ENCODE assay signal across 24 cellular contexts in genomic region chr5:127521138-127521770, GRCh38.
"Had no signal": no experiment of that assay in that cellular context is flagged by ENCODE, and none has a peak within 500 bp of the region (broad histone marks: within the 10 kb centered on the region; RNA-seq: fewer than 3 reads in every experiment).

No MANE protein-coding gene starts in this region.

- H3K27ac ChIP-seq: breast epithelium, esophagus squamous epithelium, skin epidermis, tibial nerve had no signal

- H3K4me3 Mint-ChIP-seq: activated CD4-positive, alpha-beta T cell treated with anti-CD3 and anti-CD28 coated beads, Interleukin-2, amount 10 ng/mL, durations not matched to agents 7 days and 5 days; activated naive CD4-positive, alpha-beta T cell treated with anti-CD3 and anti-CD28 coated beads, Interleukin-2, amount 10 ng/mL, durations not matched to agents 7 days and 5 days; activated naive CD8-positive, alpha-beta T cell treated with anti-CD3 and anti-CD28 coated beads, Interleukin-2, amount 50 U/mL, for 24 hours; dendritic cell treated with granulocyte-macrophage colony-stimulating factor and Interleukin-4, amounts not matched to agents 40 ng/mL and 50 ng/mL, for 4 days; stimulated activated naive CD8-positive, alpha-beta T cell treated with anti-CD3 and anti-CD28 coated beads, Interleukin-15, Interleukin-2, amounts not matched to agents 100 ng/mL and 50 ng/mL, for 24 hours had no signal

- H3K4me3 ChIP-seq: breast epithelium, esophagus squamous epithelium, mucosa of descending colon, skin epidermis, tibial nerve had no signal

- H3K4me1 ChIP-seq: breast epithelium had no signal

- H3K27me3 ChIP-seq: breast epithelium, esophagus squamous epithelium, tibial nerve had no signal

- H3K27ac Mint-ChIP-seq: activated CD4-positive, alpha-beta T cell treated with anti-CD3 and anti-CD28 coated beads, Interleukin-2, amount 10 ng/mL, durations not matched to agents 7 days and 5 days; activated naive CD4-positive, alpha-beta T cell treated with anti-CD3 and anti-CD28 coated beads, Interleukin-2, amount 10 ng/mL, durations not matched to agents 7 days and 5 days; activated naive CD8-positive, alpha-beta T cell treated with anti-CD3 and anti-CD28 coated beads, Interleukin-2, amount 50 U/mL, for 24 hours; dendritic cell treated with granulocyte-macrophage colony-stimulating factor and Interleukin-4, amounts not matched to agents 40 ng/mL and 50 ng/mL, for 4 days; stimulated activated naive CD8-positive, alpha-beta T cell treated with anti-CD3 and anti-CD28 coated beads, Interleukin-15, Interleukin-2, amounts not matched to agents 100 ng/mL and 50 ng/mL, for 24 hours had no signal

- ATAC-seq: activated CD4-positive, CD25-positive, alpha-beta regulatory T cell treated with anti-CD3 and anti-CD28 coated beads, Interleukin-2, amount 50 U/mL, for 24 hours; activated naive CD8-positive, alpha-beta T cell treated with anti-CD3 and anti-CD28 coated beads, Interleukin-2, amount 50 U/mL, for 24 hours; mucosa of descending colon; naive thymus-derived CD4-positive, alpha-beta T cell had no signal

- DNase-seq: activated CD4-positive, alpha-beta T cell treated with anti-CD3 and anti-CD28 coated beads, Interleukin-2, amount 10 ng/mL, durations not matched to agents 7 days and 5 days; activated CD8-positive, alpha-beta memory T cell treated with anti-CD3 and anti-CD28 coated beads, Interleukin-2, amount 50 U/mL, for 48 hours; activated effector memory CD4-positive, alpha-beta T cell treated with Interleukin-2 at 50 U/mL for 16 hours; activated naive CD4-positive, alpha-beta T cell treated with anti-CD3 and anti-CD28 coated beads, Interleukin-2, amount 10 ng/mL, durations not matched to agents 7 days and 5 days; activated naive CD8-positive, alpha-beta T cell treated with anti-CD3 and anti-CD28 coated beads, Interleukin-2, amount 50 U/mL, for 24 hours; activated T-cell treated with anti-CD3 and anti-CD28 coated beads, Interleukin-2, amount 50 U/mL, for 48 hours; aorta; effector CD8-positive, alpha-beta T cell; esophagus squamous epithelium; mesenchymal stem cell; mucosa of descending colon; naive thymus-derived CD4-positive, alpha-beta T cell; nucleus accumbens; retina; stimulated activated CD4-positive, alpha-beta T cell treated with anti-CD3 and anti-CD28 coated beads, Interleukin-15, amount 100 ng/mL, for 24 hours; stimulated activated CD4-positive, alpha-beta T cell treated with anti-CD3 and anti-CD28 coated beads, Interleukin-2, amount 100 ng/mL, for 48 hours; T-helper 1 cell; T1000 had no signal

- H3K9me3 ChIP-seq: tibial nerve had no signal

- H3K27me3 Mint-ChIP-seq: activated CD4-positive, alpha-beta T cell treated with anti-CD3 and anti-CD28 coated beads, Interleukin-2, amount 10 ng/mL, durations not matched to agents 7 days and 5 days; activated naive CD4-positive, alpha-beta T cell treated with anti-CD3 and anti-CD28 coated beads, Interleukin-2, amount 10 ng/mL, durations not matched to agents 7 days and 5 days; activated naive CD8-positive, alpha-beta T cell treated with anti-CD3 and anti-CD28 coated beads, Interleukin-2, amount 50 U/mL, for 24 hours; dendritic cell treated with granulocyte-macrophage colony-stimulating factor and Interleukin-4, amounts not matched to agents 40 ng/mL and 50 ng/mL, for 4 days; naive thymus-derived CD4-positive, alpha-beta T cell; stimulated activated naive CD8-positive, alpha-beta T cell treated with anti-CD3 and anti-CD28 coated beads, Interleukin-15, Interleukin-2, amounts not matched to agents 100 ng/mL and 50 ng/mL, for 24 hours had no signal
